Comparison of ENCODE assay signal across 8 cellular contexts in the genomic region with DNA sequence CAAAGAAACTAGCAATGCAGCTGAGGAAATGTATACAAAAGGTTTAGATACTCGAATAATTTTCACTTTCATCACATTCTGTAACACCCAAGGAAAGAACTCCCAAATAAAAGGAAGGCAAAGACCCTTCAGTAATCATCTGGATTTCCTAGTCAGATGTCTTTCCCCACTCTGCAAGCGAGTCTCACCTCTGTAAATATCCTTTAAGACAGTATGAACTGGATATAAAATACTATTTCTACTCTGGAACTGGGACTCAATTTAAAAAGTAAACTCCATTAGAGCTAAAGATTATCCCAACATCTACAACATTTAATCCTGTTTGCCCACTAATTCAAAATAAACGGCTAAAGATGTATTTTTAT. TPM values are rescaled to one million over a fixed set of nuclear protein-coding genes. Genes with fewer than 3 reads are reported as not detected.
DNase-seq lines count a peak whose midpoint lies in the region; ATAC-seq and TF ChIP-seq lines count a peak whose summit lies in the region.

No MANE protein-coding gene starts in this region.

- peaks cover 5 to 31% (median 20%) of the 10 kb centered on the region in 4 donors for H3K4me1 ChIP-seq in liver (ENCODE audit: control insufficient read depth in 4 of 4, insufficient read depth in 4 of 4, low read length in 3 of 4)
- peaks cover 0 to 78% (median 30%) of the 10 kb centered on the region in 4 donors for H3K4me1 ChIP-seq in tibial nerve

- no peaks in the 10 kb centered on the region for H3K27me3 ChIP-seq in liver (ENCODE audit: control insufficient read depth in 4 of 4, insufficient read depth in 4 of 4, low read length in 3 of 4)
- H3K27me3 ChIP-seq in tibial nerve: no peaks in the 10 kb centered on the region

- no peak for TF ChIP-seq EP300 in tibial nerve (IDR thresholded peaks at IDR 0.05)

- H3K4me3 ChIP-seq in liver (ENCODE audit: low read depth in 1 of 3, low read length in 3 of 3) (peak overlapping the region in 2 of 3 donors; percentile 35 to 51), tibial nerve (peak overlapping the region; percentile 8 to 57 (median 44))

- no peak for TF ChIP-seq RAD21 in liver (IDR thresholded peaks at IDR 0.05)

- H3K9me3 Mint-ChIP-seq in activated T-cell treated with anti-CD3 and anti-CD28 coated beads, Interleukin-2, amount 50 U/mL, for 72 hours: no peaks in the 10 kb centered on the region
- H3K9me3 Mint-ChIP-seq in activated T-helper 2 cell treated with anti-CD3 and anti-CD28 coated beads, Interferon-gamma antibody, Interleukin-2, Interleukin-4, amounts not matched to agents 10 μg/mL and 5 μg/mL and 100 μg/mL, durations not matched to agents 14 hours and 24 hours and 36 hours: no peaks in the 10 kb centered on the region

- DNase-seq in activated T-cell treated with anti-CD3 and anti-CD28 coated beads, Interleukin-2, amount 50 U/mL, for 72 hours: no peak
- DNase-seq in activated T-cell treated with anti-CD3 and anti-CD28 coated beads, Interleukin-2, amount 50 U/mL, for 48 hours: no peak
- DNase-seq in activated T-helper 2 cell treated with anti-CD3 and anti-CD28 coated beads, Interferon-gamma antibody, Interleukin-2, Interleukin-4, amounts not matched to agents 10 μg/mL and 5 μg/mL and 100 μg/mL, durations not matched to agents 14 hours and 24 hours and 36 hours (ENCODE audit: low spot score): no peak
- no peak for DNase-seq in tibial nerve (ENCODE audit: low spot score in 2 of 2)
- no peak for DNase-seq in KBM-7
- no peak for DNase-seq in NCI-H146 (lab: John Stamatoyannopoulos, UW)

- peak overlapping the region; percentile 63 to 97 for H3K9ac ChIP-seq in liver (ENCODE audit: low read depth in 1 of 2, low read length in 2 of 2)

- H3K36me3 ChIP-seq in liver (ENCODE audit: control insufficient read depth in 4 of 4, insufficient read depth in 3 of 4, low read depth in 1 of 4, low read length in 3 of 4) (no peaks in the 10 kb centered on the region), tibial nerve (no peaks in the 10 kb centered on the region)

- peaks cover 77% of the 10 kb centered on the region for H3K4me1 Mint-ChIP-seq in activated T-cell treated with anti-CD3 and anti-CD28 coated beads, Interleukin-2, amount 50 U/mL, for 72 hours (ENCODE audit: low read depth)
- H3K4me1 Mint-ChIP-seq in activated T-helper 2 cell treated with anti-CD3 and anti-CD28 coated beads, Interferon-gamma antibody, Interleukin-2, Interleukin-4, amounts not matched to agents 10 μg/mL and 5 μg/mL and 100 μg/mL, durations not matched to agents 14 hours and 24 hours and 36 hours (ENCODE audit: low read depth): peaks cover 49% of the 10 kb centered on the region

- no peak for TF ChIP-seq CTCF in liver (IDR thresholded peaks at IDR 0.05; ENCODE audit: low read depth, low read length, missing input control)
- TF ChIP-seq CTCF in tibial nerve (IDR thresholded peaks at IDR 0.05): no peak

- H3K4me3 Mint-ChIP-seq in activated T-cell treated with anti-CD3 and anti-CD28 coated beads, Interleukin-2, amount 50 U/mL, for 72 hours: peak overlapping the region; percentile 88 to 90
- H3K4me3 Mint-ChIP-seq in activated T-helper 2 cell treated with anti-CD3 and anti-CD28 coated beads, Interferon-gamma antibody, Interleukin-2, Interleukin-4, amounts not matched to agents 10 μg/mL and 5 μg/mL and 100 μg/mL, durations not matched to agents 14 hours and 24 hours and 36 hours (ENCODE audit: low read depth): peak overlapping the region; percentile 86

- H3K36me3 Mint-ChIP-seq in activated T-cell treated with anti-CD3 and anti-CD28 coated beads, Interleukin-2, amount 50 U/mL, for 72 hours (ENCODE audit: insufficient read depth in 2 of 2): peaks cover 2 to 5% of the 10 kb centered on the region in 2 donors
- no peaks in the 10 kb centered on the region for H3K36me3 Mint-ChIP-seq in activated T-helper 2 cell treated with anti-CD3 and anti-CD28 coated beads, Interferon-gamma antibody, Interleukin-2, Interleukin-4, amounts not matched to agents 10 μg/mL and 5 μg/mL and 100 μg/mL, durations not matched to agents 14 hours and 24 hours and 36 hours (ENCODE audit: low read depth)

- ATAC-seq in activated T-cell treated with anti-CD3 and anti-CD28 coated beads, Interleukin-2, amount 50 U/mL, for 72 hours (replicated peaks in 1 of 2): peak in 1 of 2 donors; percentile 16
- no peak for ATAC-seq in GM21528 (IDR thresholded peaks at IDR 0.05; ENCODE audit: low FRiP score, unreplicated experiment)

- H3K27ac Mint-ChIP-seq in activated T-cell treated with anti-CD3 and anti-CD28 coated beads, Interleukin-2, amount 50 U/mL, for 72 hours: peak overlapping the region; percentile 93
- H3K27ac Mint-ChIP-seq in activated T-helper 2 cell treated with anti-CD3 and anti-CD28 coated beads, Interferon-gamma antibody, Interleukin-2, Interleukin-4, amounts not matched to agents 10 μg/mL and 5 μg/mL and 100 μg/mL, durations not matched to agents 14 hours and 24 hours and 36 hours: peak overlapping the region; percentile 93

- no peaks in the 10 kb centered on the region for H3K27me3 Mint-ChIP-seq in activated T-cell treated with anti-CD3 and anti-CD28 coated beads, Interleukin-2, amount 50 U/mL, for 72 hours (ENCODE audit: low read depth)
- no peaks in the 10 kb centered on the region for H3K27me3 Mint-ChIP-seq in activated T-helper 2 cell treated with anti-CD3 and anti-CD28 coated beads, Interferon-gamma antibody, Interleukin-2, Interleukin-4, amounts not matched to agents 10 μg/mL and 5 μg/mL and 100 μg/mL, durations not matched to agents 14 hours and 24 hours and 36 hours (ENCODE audit: low read depth)

- in situ Hi-C loops in KBM-7 (cut with MboI; ENCODE audit: low pct_unique_long_range_greater_than_20kb, low sequenced_read_pairs): no loop called here

- intact Hi-C loops in activated T-helper 2 cell treated with anti-CD3 and anti-CD28 coated beads, Interferon-gamma antibody, Interleukin-2, Interleukin-4, amounts not matched to agents 10 μg/mL and 5 μg/mL and 100 μg/mL, durations not matched to agents 14 hours and 24 hours and 36 hours (cut with micrococcal nuclease): loop anchor here (2.0 kb wide), 2 partner anchors 48 to 76 kb away; partner anchors contain the start of gene PRDM15

- H3K27ac ChIP-seq in liver (ENCODE audit: low read depth in 1 of 2, low read length in 2 of 2) (peak overlapping the region; percentile 82 to 86), tibial nerve (peak overlapping the region; percentile 60 to 90 (median 89))

- TF ChIP-seq POLR2A in tibial nerve (IDR thresholded peaks at IDR 0.05): no peak

- no peaks in the 10 kb centered on the region for H3K9me3 ChIP-seq in liver (ENCODE audit: control insufficient read depth in 4 of 4, low read length in 3 of 4)
- no peaks in the 10 kb centered on the region for H3K9me3 ChIP-seq in tibial nerve

- WGBS in liver: 26% methylated on average over 3 of the region's 3 CpGs
- 21 to 25% methylated on average over 3 of the region's 3 CpGs for WGBS in tibial nerve, 2 donors

TF ChIP-seq in liver, 16 proteins besides CTCF, POLR2A, EP300 and RAD21 (continues in another document):
- TF ChIP-seq RXRA (IDR thresholded peaks at IDR 0.05): no peak
- TF ChIP-seq TAF1 (conservative IDR thresholded peaks at IDR 0.05): no peak
- TF ChIP-seq HNF4A (conservative IDR thresholded peaks at IDR 0.05): no peak
- no peak for TF ChIP-seq EGR1 (IDR thresholded peaks at IDR 0.05; ENCODE audit: low read depth in 2 of 2)
- TF ChIP-seq GABPA (IDR thresholded peaks at IDR 0.05 in 1 of 2, conservative IDR thresholded peaks at IDR 0.05 in 1 of 2): no peak
- no peak for TF ChIP-seq YY1 (IDR thresholded peaks at IDR 0.05)
- no peak for TF ChIP-seq JUND (IDR thresholded peaks at IDR 0.05)
- TF ChIP-seq SP1 (IDR thresholded peaks at IDR 0.05): no peak
- no peak for TF ChIP-seq NR2F2 (IDR thresholded peaks at IDR 0.05)
- no peak for TF ChIP-seq FOXA1 (IDR thresholded peaks at IDR 0.05)
- TF ChIP-seq ZBTB33 (IDR thresholded peaks at IDR 0.05): no peak
- TF ChIP-seq, protein P1, sequence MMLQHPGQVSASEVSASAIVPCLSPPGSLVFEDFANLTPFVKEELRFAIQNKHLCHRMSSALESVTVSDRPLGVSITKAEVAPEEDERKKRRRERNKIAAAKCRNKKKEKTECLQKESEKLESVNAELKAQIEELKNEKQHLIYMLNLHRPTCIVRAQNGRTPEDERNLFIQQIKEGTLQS (IDR thresholded peaks at IDR 0.05): no peak
- TF ChIP-seq MAX (IDR thresholded peaks at IDR 0.05): no peak
- no peak for TF ChIP-seq HNF4G (IDR thresholded peaks at IDR 0.05)
- TF ChIP-seq FOXA2 (IDR thresholded peaks at IDR 0.05): no peak

RNA-seq across cellular contexts. Expression of gene C2CD2, which starts 27.0 kb away (rescaled TPM):
- total RNA-seq in activated T-cell treated with anti-CD3 and anti-CD28 coated beads, Interleukin-2, amount 50 U/mL, for 72 hours: 10 to 100 TPM in 1 of 2 donors, 1 to 10 TPM in 1; 6.9 to 15.1 TPM
- 8.6 and 11.1 TPM in 2 replicates for total RNA-seq in activated T-helper 2 cell treated with anti-CD3 and anti-CD28 coated beads, Interferon-gamma antibody, Interleukin-2, Interleukin-4, amounts not matched to agents 10 μg/mL and 5 μg/mL and 100 μg/mL, durations not matched to agents 14 hours and 24 hours and 36 hours
- total RNA-seq in liver (10 to 100 TPM in 1 of 2 donors, 1 to 10 TPM in 1; 6.7 to 17.9 TPM), tibial nerve (10 to 100 TPM; 37.5 to 63.9 (median 51.6) TPM)
- 1 to 10 TPM; 2.9 to 5.2 TPM for polyA plus RNA-seq in liver

RNA-seq across cellular contexts. Expression of gene PRDM15, which starts 47.6 kb away (rescaled TPM):
- total RNA-seq in activated T-cell treated with anti-CD3 and anti-CD28 coated beads, Interleukin-2, amount 50 U/mL, for 72 hours: 10 to 100 TPM; 12.1 to 14.6 TPM
- 16.2 and 18.2 TPM in 2 replicates for total RNA-seq in activated T-helper 2 cell treated with anti-CD3 and anti-CD28 coated beads, Interferon-gamma antibody, Interleukin-2, Interleukin-4, amounts not matched to agents 10 μg/mL and 5 μg/mL and 100 μg/mL, durations not matched to agents 14 hours and 24 hours and 36 hours
- total RNA-seq in liver: 1 to 10 TPM; 2.8 to 5.7 TPM
- polyA plus RNA-seq in liver: 1 to 10 TPM; 1.2 to 1.4 TPM
- 10 to 100 TPM; 11.8 to 33.7 (median 18.5) TPM for total RNA-seq in tibial nerve
